Comparison of ENCODE assay signal across 11 cellular contexts in genomic region chrX:19554786-19555185, GRCh38. TPM values are rescaled to one million over a fixed set of nuclear protein-coding genes. Genes with fewer than 3 reads are reported as not detected.
DNase-seq lines count a peak whose midpoint lies in the region; ATAC-seq and TF ChIP-seq lines count a peak whose summit lies in the region.
"Had no signal": no experiment of that assay in that cellular context is flagged by ENCODE, and none has a peak within 500 bp of the region (broad histone marks: within the 10 kb centered on the region; RNA-seq: fewer than 3 reads in every experiment).

No MANE protein-coding gene starts in this region.

- no peaks in the 10 kb centered on the region for H3K27me3 ChIP-seq in colonic mucosa

- no peaks in the 10 kb centered on the region for H3K9me3 ChIP-seq in colonic mucosa

- H3K4me3 Mint-ChIP-seq in activated T-helper 17 cell treated with anti-CD3 and anti-CD28 coated beads, Interleukin-2, amount 50 U/mL, for 72 hours: peak overlapping the region; percentile 73
- H3K4me3 Mint-ChIP-seq: brain had no signal

- H3K4me1 Mint-ChIP-seq in activated T-helper 17 cell treated with anti-CD3 and anti-CD28 coated beads, Interleukin-2, amount 50 U/mL, for 72 hours: peaks cover 17% of the 10 kb centered on the region

- TF ChIP-seq CTCF in colonic mucosa (IDR thresholded peaks at IDR 0.05) (no peak), GM10266 (IDR thresholded peaks at IDR 0.05; ENCODE audit: control insufficient read depth, insufficient read depth, low read depth, missing control alignments) (no peak)

- H3K4me3 ChIP-seq in colonic mucosa: no peak overlapping the region

- peaks cover 13% of the 10 kb centered on the region for H3K36me3 Mint-ChIP-seq in activated T-helper 17 cell treated with anti-CD3 and anti-CD28 coated beads, Interleukin-2, amount 50 U/mL, for 72 hours (ENCODE audit: low read depth)

- DNase-seq in GM04503 (ENCODE audit: low read depth) (peak; percentile 37), renal cortical epithelial cell (ENCODE audit: low read depth) (peak; percentile 29), colonic mucosa (no peak), NCI-H1436 treated with DMSO at 0.1 percent for 48 hours (lab: John Stamatoyannopoulos, UW) (no peak), GM10266 (ENCODE audit: extremely low spot score) (no peak)
- no peak for DNase-seq in central memory CD4-positive, alpha-beta T cell
- DNase-seq: NCI-H1694 treated with DMSO at 0.1 percent for 48 hours had no signal

- H3K9ac ChIP-seq in colonic mucosa (ENCODE audit: low read depth in 2 of 2, low read length in 2 of 2): no peak overlapping the region

- no peaks in the 10 kb centered on the region for H3K9me3 Mint-ChIP-seq in activated T-helper 17 cell treated with anti-CD3 and anti-CD28 coated beads, Interleukin-2, amount 50 U/mL, for 72 hours
- H3K9me3 Mint-ChIP-seq: brain had no signal

- ATAC-seq in HG03045 (IDR thresholded peaks at IDR 0.05; ENCODE audit: unreplicated experiment): peak; percentile 50
- ATAC-seq in activated T-helper 17 cell treated with anti-CD3 and anti-CD28 coated beads, Interleukin-2, amount 50 U/mL, for 72 hours (replicated peaks): peak; percentile 77
- ATAC-seq: sciatic nerve had no signal

- intact Hi-C loops in colonic mucosa (cut with DNase I): no loop called here

- H3K27ac Mint-ChIP-seq in activated T-helper 17 cell treated with anti-CD3 and anti-CD28 coated beads, Interleukin-2, amount 50 U/mL, for 72 hours: peak overlapping the region; percentile 95

- no peaks in the 10 kb centered on the region for H3K27me3 Mint-ChIP-seq in activated T-helper 17 cell treated with anti-CD3 and anti-CD28 coated beads, Interleukin-2, amount 50 U/mL, for 72 hours
- H3K27me3 Mint-ChIP-seq: brain had no signal

- no peaks in the 10 kb centered on the region for H3K36me3 ChIP-seq in colonic mucosa

- H3K4me1 ChIP-seq in colonic mucosa: no peaks in the 10 kb centered on the region

- H3K27ac ChIP-seq in colonic mucosa: no peak overlapping the region

RNA-seq across cellular contexts. Expression of gene MAP3K15, which starts 39.5 kb away (rescaled TPM):
- total RNA-seq in activated T-helper 17 cell treated with anti-CD3 and anti-CD28 coated beads, Interleukin-2, amount 50 U/mL, for 72 hours: 1 to 10 TPM in 1 of 2 donors, under 1 TPM in 1; 0.48 to 7.1 TPM
- 1.3 and 1.7 TPM in 2 replicates for total RNA-seq in renal cortical epithelial cell
- total RNA-seq in colonic mucosa: under 1 TPM in 1 of 2 donors, not detected in 1; 0.25 TPM

Comparison
In these comparisons a context has a peak if more than half of its experiments do, and no peak if none do; other contexts are left out.
1. DNase-seq: peak in GM04503 (single experiment) and renal cortical epithelial cell (single experiment); none in colonic mucosa (single experiment), NCI-H1436 treated with DMSO at 0.1 percent for 48 hours (single experiment), central memory CD4-positive, alpha-beta T cell (single experiment) and GM10266 (single experiment).